ENCODE assay signal across 8 cellular contexts in the genomic region with DNA sequence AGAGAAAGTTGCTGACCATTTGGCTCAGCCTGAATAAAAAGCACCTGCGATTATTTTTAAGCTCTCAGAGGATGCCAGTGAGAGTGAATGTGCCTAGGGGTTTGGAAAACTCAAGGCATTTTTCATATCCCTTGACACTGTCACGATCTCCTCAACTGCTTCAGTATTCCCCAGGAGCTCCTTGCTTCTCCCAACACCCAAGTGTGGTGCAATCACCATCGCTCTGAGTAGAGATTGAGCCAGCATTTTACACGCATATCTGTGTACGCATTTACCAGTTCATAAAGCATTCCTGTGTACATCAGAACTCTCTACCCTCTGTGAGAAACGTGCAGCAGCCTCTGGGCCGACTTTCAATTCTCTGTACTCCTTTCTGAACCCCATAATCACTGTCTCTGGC. TPM values are rescaled to one million over a fixed set of nuclear protein-coding genes. Genes with fewer than 3 reads are reported as not detected.
DNase-seq lines count a peak whose midpoint lies in the region; ATAC-seq, FAIRE-seq and TF ChIP-seq lines count a peak whose summit lies in the region.

No MANE protein-coding gene starts in this region.

- peak overlapping the region; percentile 36 for H3K4me3 Mint-ChIP-seq in activated naive CD4-positive, alpha-beta T cell treated with anti-CD3 and anti-CD28 coated beads, Interleukin-2, amount 10 ng/mL, durations not matched to agents 7 days and 5 days
- peak overlapping the region; percentile 51 for H3K4me3 Mint-ChIP-seq in activated T-helper 1 cell treated with anti-CD3 and anti-CD28 coated beads, Interleukin-12 subunit alpha, Interleukin-12 subunit beta, Interleukin-2, Interleukin-4 antibody, amounts not matched to agents 30 ng/mL and 10 ng/mL and 1 ng/mL, durations not matched to agents 14 hours and 24 hours and 36 hours

- H3K9me3 ChIP-seq in iPS-18a (ENCODE audit: control insufficient read depth, low read depth, low read length) (no peaks in the 10 kb centered on the region), upper lobe of left lung (no peaks in the 10 kb centered on the region)

- H3K27me3 ChIP-seq in iPS-18a (ENCODE audit: control insufficient read depth, insufficient read depth, low read length), result no peaks in the 10 kb centered on the region
- H3K27me3 ChIP-seq in upper lobe of left lung, result no peaks in the 10 kb centered on the region

- peak overlapping the region; percentile 16 for H3K4me3 ChIP-seq in iPS-18a (ENCODE audit: low read length)
- H3K4me3 ChIP-seq in upper lobe of left lung, result peak overlapping the region in 1 of 4 donors; percentile 90

- peak overlapping the region; percentile 75 for H3K27ac Mint-ChIP-seq in activated naive CD4-positive, alpha-beta T cell treated with anti-CD3 and anti-CD28 coated beads, Interleukin-2, amount 10 ng/mL, durations not matched to agents 7 days and 5 days
- peak overlapping the region; percentile 15 for H3K27ac Mint-ChIP-seq in activated T-helper 1 cell treated with anti-CD3 and anti-CD28 coated beads, Interleukin-12 subunit alpha, Interleukin-12 subunit beta, Interleukin-2, Interleukin-4 antibody, amounts not matched to agents 30 ng/mL and 10 ng/mL and 1 ng/mL, durations not matched to agents 14 hours and 24 hours and 36 hours

- no peaks in the 10 kb centered on the region for H3K9me3 Mint-ChIP-seq in activated naive CD4-positive, alpha-beta T cell treated with anti-CD3 and anti-CD28 coated beads, Interleukin-2, amount 10 ng/mL, durations not matched to agents 7 days and 5 days
- no peaks in the 10 kb centered on the region for H3K9me3 Mint-ChIP-seq in activated T-helper 1 cell treated with anti-CD3 and anti-CD28 coated beads, Interleukin-12 subunit alpha, Interleukin-12 subunit beta, Interleukin-2, Interleukin-4 antibody, amounts not matched to agents 30 ng/mL and 10 ng/mL and 1 ng/mL, durations not matched to agents 14 hours and 24 hours and 36 hours

- 51% methylated on average over 7 of the region's 7 CpGs for WGBS in upper lobe of left lung, 2 donors

- no peak for FAIRE-seq in RCC 7860 (lab: Jason Lieb, UNC)

- H3K4me1 ChIP-seq in iPS-18a (ENCODE audit: control insufficient read depth, low read depth, low read length), result peaks cover 16% of the 10 kb centered on the region
- H3K4me1 ChIP-seq in upper lobe of left lung, result peaks cover 39 to 58% (median 45%) of the 10 kb centered on the region in 4 donors

- intact Hi-C loops in activated T-helper 1 cell treated with anti-CD3 and anti-CD28 coated beads, Interleukin-12 subunit alpha, Interleukin-12 subunit beta, Interleukin-2, Interleukin-4 antibody, amounts not matched to agents 30 ng/mL and 10 ng/mL and 1 ng/mL, durations not matched to agents 14 hours and 24 hours and 36 hours (cut with micrococcal nuclease), result no loop called here

- no peak for TF ChIP-seq CTCF in upper lobe of left lung (IDR thresholded peaks at IDR 0.05)

- no peak for DNase-seq in activated naive CD4-positive, alpha-beta T cell treated with anti-CD3 and anti-CD28 coated beads, Interleukin-2, amount 10 ng/mL, durations not matched to agents 7 days and 5 days
- DNase-seq in activated naive CD4-positive, alpha-beta T cell treated with anti-CD3 and anti-CD28 coated beads, Interleukin-2, amount 50 U/mL, for 16 hours, result no peak
- DNase-seq in activated T-helper 1 cell treated with anti-CD3 and anti-CD28 coated beads, Interleukin-12 subunit alpha, Interleukin-12 subunit beta, Interleukin-2, Interleukin-4 antibody, amounts not matched to agents 30 ng/mL and 10 ng/mL and 1 ng/mL, durations not matched to agents 14 hours and 24 hours and 36 hours (ENCODE audit: low spot score), result no peak
- DNase-seq in upper lobe of left lung (no peak), RCC 7860 (ENCODE audit: low spot score) (no peak), DMS79 treated with DMSO at 0.1 percent for 48 hours (lab: John Stamatoyannopoulos, UW) (no peak)

- CTCF ChIA-PET in activated naive CD4-positive, alpha-beta T cell treated with anti-CD3 and anti-CD28 coated beads, Interleukin-2, amount 10 ng/mL, durations not matched to agents 7 days and 5 days (lab: Charles Lee), result interaction anchor here (0.6 to 1.8 kb wide), 2 partner anchors 18 to 70 kb away, joined by 3 to 12 read pairs; no protein-coding TSS in a partner anchor

- H3K36me3 ChIP-seq in iPS-18a (ENCODE audit: control insufficient read depth, low read depth, low read length) (peaks cover 27% of the 10 kb centered on the region), upper lobe of left lung (peaks cover 5 to 35% (median 22%) of the 10 kb centered on the region in 4 donors)

- H3K27ac ChIP-seq in iPS-18a (ENCODE audit: low read length) (no peak overlapping the region), upper lobe of left lung (peak overlapping the region; percentile 12 to 96 (median 95))

- TF ChIP-seq POLR2A in upper lobe of left lung (IDR thresholded peaks at IDR 0.05), result no peak

- peaks cover 32% of the 10 kb centered on the region for H3K36me3 Mint-ChIP-seq in activated naive CD4-positive, alpha-beta T cell treated with anti-CD3 and anti-CD28 coated beads, Interleukin-2, amount 10 ng/mL, durations not matched to agents 7 days and 5 days
- H3K36me3 Mint-ChIP-seq in activated T-helper 1 cell treated with anti-CD3 and anti-CD28 coated beads, Interleukin-12 subunit alpha, Interleukin-12 subunit beta, Interleukin-2, Interleukin-4 antibody, amounts not matched to agents 30 ng/mL and 10 ng/mL and 1 ng/mL, durations not matched to agents 14 hours and 24 hours and 36 hours (ENCODE audit: low read depth), result peaks cover 17% of the 10 kb centered on the region

- ATAC-seq in upper lobe of left lung (ENCODE audit: low FRiP score in 2 of 2), result no peak
- ATAC-seq in HG02852 (IDR thresholded peaks at IDR 0.05; ENCODE audit: unreplicated experiment), result no peak

- no peak overlapping the region for H3K9ac ChIP-seq in iPS-18a (ENCODE audit: low read length)

- peaks cover 57% of the 10 kb centered on the region for H3K4me1 Mint-ChIP-seq in activated naive CD4-positive, alpha-beta T cell treated with anti-CD3 and anti-CD28 coated beads, Interleukin-2, amount 10 ng/mL, durations not matched to agents 7 days and 5 days
- peaks cover 56% of the 10 kb centered on the region for H3K4me1 Mint-ChIP-seq in activated T-helper 1 cell treated with anti-CD3 and anti-CD28 coated beads, Interleukin-12 subunit alpha, Interleukin-12 subunit beta, Interleukin-2, Interleukin-4 antibody, amounts not matched to agents 30 ng/mL and 10 ng/mL and 1 ng/mL, durations not matched to agents 14 hours and 24 hours and 36 hours (ENCODE audit: low read depth)

- no peaks in the 10 kb centered on the region for H3K27me3 Mint-ChIP-seq in activated naive CD4-positive, alpha-beta T cell treated with anti-CD3 and anti-CD28 coated beads, Interleukin-2, amount 10 ng/mL, durations not matched to agents 7 days and 5 days
- no peaks in the 10 kb centered on the region for H3K27me3 Mint-ChIP-seq in activated T-helper 1 cell treated with anti-CD3 and anti-CD28 coated beads, Interleukin-12 subunit alpha, Interleukin-12 subunit beta, Interleukin-2, Interleukin-4 antibody, amounts not matched to agents 30 ng/mL and 10 ng/mL and 1 ng/mL, durations not matched to agents 14 hours and 24 hours and 36 hours (ENCODE audit: insufficient read depth)

- TF ChIP-seq EP300 in upper lobe of left lung (IDR thresholded peaks at IDR 0.05), result no peak

RNA-seq across cellular contexts. Expression of gene SRRD, which starts 1.3 kb away (rescaled TPM):
- 29.2 and 34.8 TPM in 2 replicates for total RNA-seq in activated T-helper 1 cell treated with anti-CD3 and anti-CD28 coated beads, Interleukin-12 subunit alpha, Interleukin-12 subunit beta, Interleukin-2, Interleukin-4 antibody, amounts not matched to agents 30 ng/mL and 10 ng/mL and 1 ng/mL, durations not matched to agents 14 hours and 24 hours and 36 hours
- 10 to 100 TPM in 3 of 6 donors, 1 to 10 TPM in 3; 6.2 to 25.9 (median 11.3) TPM for total RNA-seq in upper lobe of left lung

RNA-seq across cellular contexts. Expression of gene HPS4, which starts 1.4 kb away (rescaled TPM):
- 43.8 and 44.5 TPM in 2 replicates for total RNA-seq in activated T-helper 1 cell treated with anti-CD3 and anti-CD28 coated beads, Interleukin-12 subunit alpha, Interleukin-12 subunit beta, Interleukin-2, Interleukin-4 antibody, amounts not matched to agents 30 ng/mL and 10 ng/mL and 1 ng/mL, durations not matched to agents 14 hours and 24 hours and 36 hours
- total RNA-seq in upper lobe of left lung, result 10 to 100 TPM; 22.5 to 93.2 (median 34.2) TPM

RNA-seq across cellular contexts. Expression of gene TFIP11, which starts 27.3 kb away (rescaled TPM):
- total RNA-seq in activated T-helper 1 cell treated with anti-CD3 and anti-CD28 coated beads, Interleukin-12 subunit alpha, Interleukin-12 subunit beta, Interleukin-2, Interleukin-4 antibody, amounts not matched to agents 30 ng/mL and 10 ng/mL and 1 ng/mL, durations not matched to agents 14 hours and 24 hours and 36 hours, result 57.2 and 58.1 TPM in 2 replicates
- total RNA-seq in upper lobe of left lung, result 10 to 100 TPM; 26.3 to 37.7 (median 32.6) TPM

RNA-seq across cellular contexts. Expression of gene ASPHD2, which starts 56.0 kb away (rescaled TPM):
- 23.4 and 23.5 TPM in 2 replicates for total RNA-seq in activated T-helper 1 cell treated with anti-CD3 and anti-CD28 coated beads, Interleukin-12 subunit alpha, Interleukin-12 subunit beta, Interleukin-2, Interleukin-4 antibody, amounts not matched to agents 30 ng/mL and 10 ng/mL and 1 ng/mL, durations not matched to agents 14 hours and 24 hours and 36 hours
- 1 to 10 TPM in 4 of 6 donors, under 1 TPM in 2; 0.33 to 2.1 (median 1.1) TPM for total RNA-seq in upper lobe of left lung
